1 cellular context compared by ENCODE assay signal in the genomic region with DNA sequence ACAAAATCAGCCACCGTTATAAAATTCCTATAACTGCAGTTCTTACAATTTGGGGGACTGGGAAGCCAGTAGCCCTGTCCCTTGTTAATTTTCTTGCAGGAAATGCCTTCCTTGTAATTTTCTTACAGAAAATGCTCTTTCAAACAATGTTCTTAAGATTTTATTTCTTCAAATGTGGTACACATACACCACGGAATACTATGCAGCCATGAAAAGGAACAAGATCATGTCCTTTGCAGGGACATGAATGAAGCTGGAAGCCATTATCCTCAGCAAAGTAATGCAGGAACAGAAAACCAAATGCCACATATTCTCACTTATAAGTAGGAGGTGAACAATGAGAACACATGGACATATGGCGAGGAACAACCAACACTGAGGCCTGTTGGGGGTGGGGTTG. TPM values are rescaled to one million over a fixed set of nuclear protein-coding genes. Genes with fewer than 3 reads are reported as not detected.
"Had no signal": no experiment of that assay in that cellular context is flagged by ENCODE, and none has a peak within 500 bp of the region (broad histone marks: within the 10 kb centered on the region; RNA-seq: fewer than 3 reads in every experiment).

No MANE protein-coding gene starts in this region.

RNA-seq across cellular contexts. Expression of a gene that starts 24.9 kb away (rescaled TPM):
- total RNA-seq: cardiac muscle cell had no signal
